15 cellular contexts compared by ENCODE assay signal in the genomic region with DNA sequence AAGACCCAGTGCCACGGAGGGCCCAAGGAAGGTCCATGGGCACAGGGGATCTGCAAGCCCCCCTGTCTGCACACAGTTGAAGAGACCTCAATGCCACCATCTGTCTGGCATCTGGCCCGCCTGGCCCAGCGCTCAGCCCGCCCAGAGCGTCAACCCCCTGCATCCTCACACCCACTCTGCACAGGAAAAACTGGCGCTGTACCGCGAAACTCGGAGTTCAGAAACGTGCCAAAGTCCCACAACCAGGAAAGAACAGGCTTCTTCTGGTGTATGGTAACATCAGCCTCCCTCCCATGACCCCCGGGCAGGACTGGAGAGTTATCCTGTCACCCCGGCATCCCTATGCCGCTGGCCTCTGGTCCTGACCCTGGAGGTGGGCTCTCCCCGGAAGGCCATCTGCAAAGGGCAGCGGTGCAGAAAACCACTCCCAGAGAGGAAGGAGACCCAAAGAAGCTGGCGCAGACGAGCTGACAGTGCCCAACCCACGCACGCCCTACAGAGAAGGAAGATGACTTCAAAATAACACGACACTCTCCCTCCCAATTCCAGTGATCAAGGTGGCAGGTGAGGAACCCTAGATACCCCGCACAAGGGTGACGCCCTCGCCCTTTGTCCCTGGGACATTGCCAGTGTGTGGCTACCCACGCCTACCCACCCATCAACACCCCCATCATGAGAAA. TPM values are rescaled to one million over a fixed set of nuclear protein-coding genes. Genes with fewer than 3 reads are reported as not detected.
DNase-seq lines count a peak whose midpoint lies in the region; FAIRE-seq and TF ChIP-seq lines count a peak whose summit lies in the region.
"Had no signal": no experiment of that assay in that cellular context is flagged by ENCODE, and none has a peak within 500 bp of the region (broad histone marks: within the 10 kb centered on the region; RNA-seq: fewer than 3 reads in every experiment).

No MANE protein-coding gene starts in this region.

- POLR2A ChIA-PET in RWPE1 (lab: Yijun Ruan, JAX; ENCODE audit: low non-redundant PET) = no interaction called here

- TF ChIP-seq POLR2A in GM12891 (IDR thresholded peaks at IDR 0.05; ENCODE audit: low read depth, low read length) = no peak

- H3K27ac ChIP-seq in RWPE1 = peak overlapping the region; percentile 75
- H3K27ac ChIP-seq: C4-2B, cardiac muscle cell, left lung had no signal

- CTCF ChIA-PET in RWPE1 (lab: Yijun Ruan, JAX) = no interaction called here

- no peak for DNase-seq in GM12891 (ENCODE audit: insufficient read length, low spot score)
- no peak for DNase-seq in RWPE1 (ENCODE audit: low spot score)
- peak; percentile 55 for DNase-seq in left kidney (ENCODE audit: low read depth, low spot score)
- peak; percentile 41 for DNase-seq in retina
- DNase-seq in SIG-M5 treated with dmso at 0.1 percent for 504 hours (lab: John Stamatoyannopoulos, UW; ENCODE audit: unreplicated experiment) = no peak
- DNase-seq in NCI-H1417 treated with DMSO at 0.1 percent for 48 hours (lab: John Stamatoyannopoulos, UW) = no peak
- DNase-seq in kidney tubule cell (ENCODE audit: low spot score) = no peak
- DNase-seq: activated CD4-positive, alpha-beta T cell treated with anti-CD3 and anti-CD28 coated beads for 36 hours; activated naive CD4-positive, alpha-beta T cell treated with anti-CD3 and anti-CD28 coated beads, Interleukin-2, amount 10 ng/mL, durations not matched to agents 7 days and 5 days; effector memory CD8-positive, alpha-beta T cell; HFFc6; SIG-M5 had no signal

- no peak for TF ChIP-seq CTCF in RWPE1 (conservative IDR thresholded peaks at IDR 0.05; ENCODE audit: low read depth)

- FAIRE-seq in GM12891 (lab: Jason Lieb, UNC) = peak; percentile 76

TF ChIP-seq in GM12891, 5 proteins besides CTCF, POLR2A, EP300 and RAD21:
- TF ChIP-seq SPI1 (IDR thresholded peaks at IDR 0.05; ENCODE audit: low read depth, low read length) = no peak
- TF ChIP-seq POLR2AphosphoS5 (IDR thresholded peaks at IDR 0.05; ENCODE audit: low read depth, low read length) = no peak
- peak; percentile 58 for TF ChIP-seq PAX5 (IDR thresholded peaks at IDR 0.05; ENCODE audit: insufficient read depth, low read length, severe bottlenecking)

RNA-seq across cellular contexts. Expression of a gene that starts 18.9 kb away (rescaled TPM):
- polyA plus RNA-seq in GM12891 (2012; ENCODE audit: low read depth, missing spikeins) = 25.3 TPM

RNA-seq across cellular contexts. Expression of a gene that starts 52.0 kb away (rescaled TPM):
- 6.2 TPM for polyA plus RNA-seq in GM12891 (2012; ENCODE audit: low read depth, missing spikeins)

Comparison
In these comparisons a context has a peak if more than half of its experiments do, and no peak if none do; other contexts are left out.
1. DNase-seq: peak in left kidney (single experiment) and retina (single experiment); none in GM12891 (single experiment), RWPE1 (single experiment), SIG-M5 treated with dmso at 0.1 percent for 504 hours (single experiment), NCI-H1417 treated with DMSO at 0.1 percent for 48 hours (single experiment) and kidney tubule cell (single experiment).